8 cellular contexts compared by ENCODE assay signal in the genomic region with DNA sequence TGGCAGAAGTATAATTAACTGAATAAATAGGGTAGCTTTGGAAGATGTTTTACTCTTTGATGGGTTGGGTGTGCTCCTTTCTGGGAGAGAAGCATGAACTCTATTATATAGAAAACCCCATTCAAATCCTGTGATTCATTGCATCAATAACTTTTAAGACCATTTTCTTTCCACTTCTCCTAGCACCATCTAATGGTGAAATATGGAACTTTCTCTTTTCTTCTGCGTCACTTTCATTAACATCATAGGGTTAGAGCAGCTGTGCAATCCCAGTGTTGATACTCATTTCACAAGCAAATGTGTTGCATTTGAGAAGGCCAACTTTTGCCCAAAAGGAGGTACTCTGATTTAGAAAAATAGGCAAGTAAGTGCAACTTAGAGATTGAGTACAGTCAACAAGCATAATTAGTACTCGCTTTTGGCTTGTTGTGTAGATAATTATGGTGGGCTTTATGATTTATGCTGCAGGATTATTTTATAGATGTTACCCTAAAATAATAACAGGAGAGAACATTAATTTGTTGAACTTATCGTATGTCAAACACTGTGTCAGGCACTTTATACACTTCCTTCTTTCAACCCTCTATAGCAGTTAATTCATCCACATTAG.
DNase-seq lines count a peak whose midpoint lies in the region; ATAC-seq, FAIRE-seq and TF ChIP-seq lines count a peak whose summit lies in the region.

No MANE protein-coding gene starts in this region.

- no peak overlapping the region for H3K9ac ChIP-seq in Loucy (ENCODE audit: low read depth, low read length, poor library complexity, severe bottlenecking)

- H3K27ac ChIP-seq in epithelial cell of prostate = no peak overlapping the region

- H3K4me1 ChIP-seq in Loucy (ENCODE audit: insufficient read depth, low read length, poor library complexity, severe bottlenecking) = no peaks in the 10 kb centered on the region

- H3K27me3 Mint-ChIP-seq in activated CD4-positive, alpha-beta T cell treated with anti-CD3 and anti-CD28 coated beads, Interleukin-2, amount 10 ng/mL, durations not matched to agents 24 days and 14 days = peaks cover 22% of the 10 kb centered on the region
- peaks cover 0 to 6% of the 10 kb centered on the region in 2 donors for H3K27me3 Mint-ChIP-seq in natural killer cell (ENCODE audit: low read depth in 2 of 2)

- no peaks in the 10 kb centered on the region for H4K20me1 ChIP-seq in Loucy (ENCODE audit: insufficient read depth, low read length, poor library complexity, severe bottlenecking)

- no peaks in the 10 kb centered on the region for H3K9me3 Mint-ChIP-seq in activated CD4-positive, alpha-beta T cell treated with anti-CD3 and anti-CD28 coated beads, Interleukin-2, amount 10 ng/mL, durations not matched to agents 24 days and 14 days
- no peaks in the 10 kb centered on the region for H3K9me3 Mint-ChIP-seq in natural killer cell

- H3F3A ChIP-seq in Loucy (ENCODE audit: low read depth) = no peaks in the 10 kb centered on the region

- no peak overlapping the region for H3K4me3 Mint-ChIP-seq in activated CD4-positive, alpha-beta T cell treated with anti-CD3 and anti-CD28 coated beads, Interleukin-2, amount 10 ng/mL, durations not matched to agents 24 days and 14 days
- H3K4me3 Mint-ChIP-seq in natural killer cell = no peak overlapping the region

- no peaks in the 10 kb centered on the region for H3K36me3 ChIP-seq in Loucy (ENCODE audit: insufficient read depth, low read length)

- no peak overlapping the region for H3K27ac Mint-ChIP-seq in activated CD4-positive, alpha-beta T cell treated with anti-CD3 and anti-CD28 coated beads, Interleukin-2, amount 10 ng/mL, durations not matched to agents 24 days and 14 days
- H3K27ac Mint-ChIP-seq in natural killer cell = no peak overlapping the region

- TF ChIP-seq POLR2A in H54 (IDR thresholded peaks at IDR 0.05; ENCODE audit: low read depth, low read length) = no peak

- TF ChIP-seq CTCF in Loucy (conservative IDR thresholded peaks at IDR 0.05; ENCODE audit: low read length) (peak; percentile 81), natural killer cell (IDR thresholded peaks at IDR 0.05) (peak; percentile 62)

- H3K79me2 ChIP-seq in Loucy (ENCODE audit: insufficient read depth, low read length) = no peaks in the 10 kb centered on the region

- H3K4me1 Mint-ChIP-seq in activated CD4-positive, alpha-beta T cell treated with anti-CD3 and anti-CD28 coated beads, Interleukin-2, amount 10 ng/mL, durations not matched to agents 24 days and 14 days = no peaks in the 10 kb centered on the region
- H3K4me1 Mint-ChIP-seq in natural killer cell = no peaks in the 10 kb centered on the region

- no peak overlapping the region for H2AFZ ChIP-seq in Loucy (ENCODE audit: low read length)

- no peaks in the 10 kb centered on the region for H3K9me2 ChIP-seq in Loucy (replicated peaks; ENCODE audit: low read depth, low read length)

- no peaks in the 10 kb centered on the region for H3K36me3 Mint-ChIP-seq in activated CD4-positive, alpha-beta T cell treated with anti-CD3 and anti-CD28 coated beads, Interleukin-2, amount 10 ng/mL, durations not matched to agents 24 days and 14 days (ENCODE audit: low read depth)
- no peaks in the 10 kb centered on the region for H3K36me3 Mint-ChIP-seq in natural killer cell

- no peak overlapping the region for H3K4me3 ChIP-seq in Loucy (ENCODE audit: low read length, poor library complexity, severe bottlenecking)

- H3K9me3 ChIP-seq in Loucy (ENCODE audit: insufficient read depth, low read depth, low read length) = no peaks in the 10 kb centered on the region

- intact Hi-C loops in activated CD4-positive, alpha-beta T cell treated with anti-CD3 and anti-CD28 coated beads, Interleukin-2, amount 10 ng/mL, durations not matched to agents 24 days and 14 days (cut with micrococcal nuclease) = loop anchor here (1.0 to 5.0 kb wide), 3 partner anchors 94 to 289 kb away; no protein-coding TSS in a partner anchor
- intact Hi-C loops in natural killer cell (cut with micrococcal nuclease) = loop anchor here (1.0 kb wide), 1 partner anchor 94 kb away; no protein-coding TSS in a partner anchor

- no peak overlapping the region for H3K4me2 ChIP-seq in Loucy (ENCODE audit: low read depth, low read length, poor library complexity, severe bottlenecking)

- no peaks in the 10 kb centered on the region for H3K27me3 ChIP-seq in Loucy (ENCODE audit: insufficient read depth, low read length, poor library complexity, severe bottlenecking)

- FAIRE-seq in H54 (lab: Jason Lieb, UNC) = peak; percentile 78

- peak; percentile 50 to 59 (median 59) for ATAC-seq in natural killer cell

- DNase-seq in activated CD4-positive, alpha-beta T cell treated with anti-CD3 and anti-CD28 coated beads, Interleukin-2, amount 10 ng/mL, durations not matched to agents 24 days and 14 days = peak; percentile 63
- no peak for DNase-seq in activated CD4-positive, alpha-beta T cell treated with anti-CD3 and anti-CD28 coated beads for 48 hours
- DNase-seq in H54 (ENCODE audit: insufficient read length, low spot score) = no peak
- peak; percentile 75 for DNase-seq in RPMI7951 (ENCODE audit: low read depth)
- DNase-seq in epithelial cell of prostate (ENCODE audit: low read depth, low spot score) = peak; percentile 8
- DNase-seq in natural killer cell = no peak
- DNase-seq in GM19238 (ENCODE audit: insufficient read length, low spot score) = no peak

Comparison
In these comparisons a context has a peak if more than half of its experiments do, and no peak if none do; other contexts are left out.
1. DNase-seq: peak in activated CD4-positive, alpha-beta T cell treated with anti-CD3 and anti-CD28 coated beads, Interleukin-2, amount 10 ng/mL, durations not matched to agents 24 days and 14 days (single experiment), RPMI7951 (single experiment) and epithelial cell of prostate (single experiment); none in activated CD4-positive, alpha-beta T cell treated with anti-CD3 and anti-CD28 coated beads for 48 hours (single experiment), H54 (single experiment), natural killer cell (single experiment) and GM19238 (single experiment).